In genomic region chr2:100259991-100260390, GRCh38 we compare ENCODE assay signal across 20 cellular contexts.
"Had no signal": no experiment of that assay in that cellular context is flagged by ENCODE, and none has a peak within 500 bp of the region (broad histone marks: within the 10 kb centered on the region; RNA-seq: fewer than 3 reads in every experiment).

No MANE protein-coding gene starts in this region.

- H3K27ac Mint-ChIP-seq: activated CD4-positive, alpha-beta memory T cell treated with anti-CD3 and anti-CD28 coated beads for 36 hours; activated naive CD8-positive, alpha-beta T cell treated with anti-CD3 and anti-CD28 coated beads for 36 hours; activated T-helper 1 cell treated with anti-CD3 and anti-CD28 coated beads, Interleukin-12 subunit alpha, Interleukin-12 subunit beta, Interleukin-2, Interleukin-4 antibody, amounts not matched to agents 30 ng/mL and 10 ng/mL and 1 ng/mL, durations not matched to agents 14 hours and 24 hours and 36 hours; WTC11 had no signal

- H3K36me3 Mint-ChIP-seq: activated CD4-positive, alpha-beta memory T cell treated with anti-CD3 and anti-CD28 coated beads for 36 hours; activated naive CD8-positive, alpha-beta T cell treated with anti-CD3 and anti-CD28 coated beads for 36 hours; WTC11 had no signal

- DNase-seq: activated CD4-positive, alpha-beta T cell treated with anti-CD3 and anti-CD28 coated beads for 4 hours; activated CD4-positive, alpha-beta T cell treated with anti-CD3 and anti-CD28 coated beads, Interleukin-2, amount 50 U/mL, for 1 hour; activated CD4-positive, CD25-positive, alpha-beta regulatory T cell treated with anti-CD3 and anti-CD28 coated beads, Interleukin-2, amount 50 U/mL, for 72 hours; activated CD8-positive, alpha-beta memory T cell treated with anti-CD3 and anti-CD28 coated beads, Interleukin-2, amount 50 U/mL, for 4 hours; activated naive CD4-positive, alpha-beta T cell; activated naive CD4-positive, alpha-beta T cell treated with anti-CD3 and anti-CD28 coated beads, Interleukin-2, amount 50 U/mL, for 16 hours; activated naive CD8-positive, alpha-beta T cell treated with anti-CD3 and anti-CD28 coated beads for 36 hours; activated T-cell treated with anti-CD3 and anti-CD28 coated beads for 4 hours; activated T-cell treated with anti-CD3 and anti-CD28 coated beads, Interleukin-2, amount 50 U/mL, for 4 hours; NCI-H2029; NK-92 treated with Interleukin-12 subunit alpha and Interleukin-12 subunit beta, amount 100 ng/mL, for 24 hours; SIG-M5 had no signal

- H3K4me1 Mint-ChIP-seq: activated naive CD8-positive, alpha-beta T cell treated with anti-CD3 and anti-CD28 coated beads for 36 hours had no signal

- H3K4me3 Mint-ChIP-seq: activated CD4-positive, alpha-beta memory T cell treated with anti-CD3 and anti-CD28 coated beads for 36 hours; activated naive CD8-positive, alpha-beta T cell treated with anti-CD3 and anti-CD28 coated beads for 36 hours; activated T-cell treated with anti-CD3 and anti-CD28 coated beads, Interleukin-2, amount 50 U/mL, for 4 hours; activated T-helper 1 cell treated with anti-CD3 and anti-CD28 coated beads, Interleukin-12 subunit alpha, Interleukin-12 subunit beta, Interleukin-2, Interleukin-4 antibody, amounts not matched to agents 30 ng/mL and 10 ng/mL and 1 ng/mL, durations not matched to agents 14 hours and 24 hours and 36 hours; WTC11 had no signal

- H3K9me3 Mint-ChIP-seq: activated CD4-positive, alpha-beta memory T cell treated with anti-CD3 and anti-CD28 coated beads for 36 hours; activated naive CD8-positive, alpha-beta T cell treated with anti-CD3 and anti-CD28 coated beads for 36 hours; activated T-cell treated with anti-CD3 and anti-CD28 coated beads, Interleukin-2, amount 50 U/mL, for 4 hours; activated T-helper 1 cell treated with anti-CD3 and anti-CD28 coated beads, Interleukin-12 subunit alpha, Interleukin-12 subunit beta, Interleukin-2, Interleukin-4 antibody, amounts not matched to agents 30 ng/mL and 10 ng/mL and 1 ng/mL, durations not matched to agents 14 hours and 24 hours and 36 hours had no signal

- H3K27ac ChIP-seq: ascending aorta, cardiac muscle cell, KMS-11, PC-9, RWPE1 had no signal

- H3K27me3 Mint-ChIP-seq: activated CD4-positive, alpha-beta memory T cell treated with anti-CD3 and anti-CD28 coated beads for 36 hours; activated naive CD8-positive, alpha-beta T cell treated with anti-CD3 and anti-CD28 coated beads for 36 hours had no signal

- H3K4me3 ChIP-seq: ascending aorta, cardiac muscle cell, PC-9 had no signal
